ENCODE assay signal across 8 cellular contexts in genomic region chr18:8704361-8705279, GRCh38. TPM values are rescaled to one million over a fixed set of nuclear protein-coding genes. Genes with fewer than 3 reads are reported as not detected.
DNase-seq lines count a peak whose midpoint lies in the region; ATAC-seq and TF ChIP-seq lines count a peak whose summit lies in the region.

No MANE protein-coding gene starts in this region.

- H3K4me1 Mint-ChIP-seq in activated T-helper 1 cell treated with anti-CD3 and anti-CD28 coated beads, Interleukin-12 subunit alpha, Interleukin-12 subunit beta, Interleukin-2, Interleukin-4 antibody, amounts not matched to agents 30 ng/mL and 10 ng/mL and 1 ng/mL, durations not matched to agents 14 hours and 24 hours and 36 hours (ENCODE audit: low read depth): peaks cover 14% of the 10 kb centered on the region
- peaks cover 13 to 29% (median 17%) of the 10 kb centered on the region in 7 donors for H3K4me1 Mint-ChIP-seq in naive thymus-derived CD4-positive, alpha-beta T cell
- H3K4me1 Mint-ChIP-seq in stimulated activated effector memory CD8-positive, alpha-beta T cell treated with anti-CD3 and anti-CD28 coated beads, Interleukin-12 subunit alpha, Interleukin-12 subunit beta, amount 100 ng/mL, for 72 hours: peaks cover 18% of the 10 kb centered on the region

- peak; percentile 8 to 14 for TF ChIP-seq POLR2A in Peyer's patch (IDR thresholded peaks at IDR 0.05)

- H3K27me3 Mint-ChIP-seq in activated T-helper 1 cell treated with anti-CD3 and anti-CD28 coated beads, Interleukin-12 subunit alpha, Interleukin-12 subunit beta, Interleukin-2, Interleukin-4 antibody, amounts not matched to agents 30 ng/mL and 10 ng/mL and 1 ng/mL, durations not matched to agents 14 hours and 24 hours and 36 hours (ENCODE audit: insufficient read depth): peaks cover 69% of the 10 kb centered on the region
- peaks cover 60 to 78% (median 68%) of the 10 kb centered on the region in 5 donors for H3K27me3 Mint-ChIP-seq in naive thymus-derived CD4-positive, alpha-beta T cell

- intact Hi-C loops in activated T-helper 1 cell treated with anti-CD3 and anti-CD28 coated beads, Interleukin-12 subunit alpha, Interleukin-12 subunit beta, Interleukin-2, Interleukin-4 antibody, amounts not matched to agents 30 ng/mL and 10 ng/mL and 1 ng/mL, durations not matched to agents 14 hours and 24 hours and 36 hours (cut with micrococcal nuclease): loop anchor here (1.0 to 10.0 kb wide), 6 partner anchors 8 to 1210 kb away; partner anchors contain the start of genes PPP4R1, RAB12, RALBP1 and TWSG1
- intact Hi-C loops in naive thymus-derived CD4-positive, alpha-beta T cell (cut with micrococcal nuclease): loop anchor here (1.0 to 10.0 kb wide), 13 partner anchors 8 to 1210 kb away; partner anchors contain the start of genes ANKRD12 (in 2 of the 2), PPP4R1 (in 2 of the 2), RALBP1 (in 2 of the 2) and NDUFV2 (in 1 of the 2)

- peak overlapping the region; percentile 52 to 75 (median 73) for H3K4me3 ChIP-seq in Peyer's patch
- peak overlapping the region; percentile 75 for H3K4me3 ChIP-seq in naive thymus-derived CD4-positive, alpha-beta T cell (ENCODE audit: low read length)

- CTCF ChIA-PET in naive thymus-derived CD4-positive, alpha-beta T cell (lab: Charles Lee): no interaction called here

- H3K4me1 ChIP-seq in Peyer's patch: peaks cover 0 to 27% (median 6%) of the 10 kb centered on the region in 4 donors
- peaks cover 6 to 21% of the 10 kb centered on the region in 2 donors for H3K4me1 ChIP-seq in naive thymus-derived CD4-positive, alpha-beta T cell (ENCODE audit: control insufficient read depth in 2 of 2, insufficient read depth in 2 of 2, low read length in 2 of 2)

- no peaks in the 10 kb centered on the region for H3K9me3 ChIP-seq in Peyer's patch
- H3K9me3 ChIP-seq in naive thymus-derived CD4-positive, alpha-beta T cell (ENCODE audit: control insufficient read depth in 2 of 3, low read length in 3 of 3): no peaks in the 10 kb centered on the region

- peak; percentile 84 for ATAC-seq in GM21786 (IDR thresholded peaks at IDR 0.05; ENCODE audit: unreplicated experiment)
- ATAC-seq in naive thymus-derived CD4-positive, alpha-beta T cell: peak; percentile 96
- peak; percentile 92 for ATAC-seq in stimulated activated effector memory CD8-positive, alpha-beta T cell treated with anti-CD3 and anti-CD28 coated beads, Interleukin-12 subunit alpha, Interleukin-12 subunit beta, amount 100 ng/mL, for 72 hours

- no peak for TF ChIP-seq CTCF in Peyer's patch (IDR thresholded peaks at IDR 0.05)

- H3K27ac ChIP-seq in Peyer's patch: peak overlapping the region; percentile 68 to 88 (median 77)
- H3K27ac ChIP-seq in naive thymus-derived CD4-positive, alpha-beta T cell (ENCODE audit: low read depth, low read length): peak overlapping the region; percentile 25

- peak overlapping the region; percentile 89 for H3K4me3 Mint-ChIP-seq in activated T-helper 1 cell treated with anti-CD3 and anti-CD28 coated beads, Interleukin-12 subunit alpha, Interleukin-12 subunit beta, Interleukin-2, Interleukin-4 antibody, amounts not matched to agents 30 ng/mL and 10 ng/mL and 1 ng/mL, durations not matched to agents 14 hours and 24 hours and 36 hours
- H3K4me3 Mint-ChIP-seq in naive thymus-derived CD4-positive, alpha-beta T cell: peak overlapping the region; percentile 83 to 96 (median 90)
- H3K4me3 Mint-ChIP-seq in stimulated activated effector memory CD8-positive, alpha-beta T cell treated with anti-CD3 and anti-CD28 coated beads, Interleukin-12 subunit alpha, Interleukin-12 subunit beta, amount 100 ng/mL, for 72 hours: peak overlapping the region; percentile 87

- DNase-seq in DMS153 (lab: John Stamatoyannopoulos, UW) (peak; percentile 74), KBM-7 (peak; percentile 84), Peyer's patch (peak; percentile 87 to 95 (median 91)), fibroblast of gingiva (ENCODE audit: low read depth) (peak; percentile 96)
- DNase-seq in activated T-helper 1 cell treated with anti-CD3 and anti-CD28 coated beads, Interleukin-12 subunit alpha, Interleukin-12 subunit beta, Interleukin-2, Interleukin-4 antibody, amounts not matched to agents 30 ng/mL and 10 ng/mL and 1 ng/mL, durations not matched to agents 14 hours and 24 hours and 36 hours (ENCODE audit: low spot score): peak; percentile 80
- peak; percentile 65 to 92 (median 75) for DNase-seq in naive thymus-derived CD4-positive, alpha-beta T cell
- DNase-seq in stimulated activated effector memory CD8-positive, alpha-beta T cell treated with anti-CD3 and anti-CD28 coated beads, Interleukin-12 subunit alpha, Interleukin-12 subunit beta, amount 100 ng/mL, for 72 hours (ENCODE audit: low spot score in 2 of 2): peak; percentile 76 to 90

- no peaks in the 10 kb centered on the region for H3K9me3 Mint-ChIP-seq in activated T-helper 1 cell treated with anti-CD3 and anti-CD28 coated beads, Interleukin-12 subunit alpha, Interleukin-12 subunit beta, Interleukin-2, Interleukin-4 antibody, amounts not matched to agents 30 ng/mL and 10 ng/mL and 1 ng/mL, durations not matched to agents 14 hours and 24 hours and 36 hours
- peaks cover 0 to 2% (median 0%) of the 10 kb centered on the region in 11 donors for H3K9me3 Mint-ChIP-seq in naive thymus-derived CD4-positive, alpha-beta T cell
- no peaks in the 10 kb centered on the region for H3K9me3 Mint-ChIP-seq in stimulated activated effector memory CD8-positive, alpha-beta T cell treated with anti-CD3 and anti-CD28 coated beads, Interleukin-12 subunit alpha, Interleukin-12 subunit beta, amount 100 ng/mL, for 72 hours

- POLR2A ChIA-PET in naive thymus-derived CD4-positive, alpha-beta T cell (lab: Charles Lee): interaction anchor here (0.6 to 1.3 kb wide), 4 partner anchors 40 to 413 kb away, joined by 3 to 4 read pairs (median 3); partner anchors contain the start of gene RAB12

- in situ Hi-C loops in KBM-7 (cut with MboI; ENCODE audit: low pct_unique_long_range_greater_than_20kb, low sequenced_read_pairs): no loop called here

- H3K36me3 ChIP-seq in Peyer's patch: no peaks in the 10 kb centered on the region
- H3K36me3 ChIP-seq in naive thymus-derived CD4-positive, alpha-beta T cell (ENCODE audit: control insufficient read depth in 2 of 3, insufficient read depth in 3 of 3, low read length in 3 of 3): no peaks in the 10 kb centered on the region

- peaks cover 4% of the 10 kb centered on the region for H3K36me3 Mint-ChIP-seq in activated T-helper 1 cell treated with anti-CD3 and anti-CD28 coated beads, Interleukin-12 subunit alpha, Interleukin-12 subunit beta, Interleukin-2, Interleukin-4 antibody, amounts not matched to agents 30 ng/mL and 10 ng/mL and 1 ng/mL, durations not matched to agents 14 hours and 24 hours and 36 hours (ENCODE audit: low read depth)
- no peaks in the 10 kb centered on the region for H3K36me3 Mint-ChIP-seq in naive thymus-derived CD4-positive, alpha-beta T cell
- H3K36me3 Mint-ChIP-seq in stimulated activated effector memory CD8-positive, alpha-beta T cell treated with anti-CD3 and anti-CD28 coated beads, Interleukin-12 subunit alpha, Interleukin-12 subunit beta, amount 100 ng/mL, for 72 hours: peaks cover 11% of the 10 kb centered on the region

- H3K27ac Mint-ChIP-seq in activated T-helper 1 cell treated with anti-CD3 and anti-CD28 coated beads, Interleukin-12 subunit alpha, Interleukin-12 subunit beta, Interleukin-2, Interleukin-4 antibody, amounts not matched to agents 30 ng/mL and 10 ng/mL and 1 ng/mL, durations not matched to agents 14 hours and 24 hours and 36 hours: peak overlapping the region; percentile 23
- peak overlapping the region in 4 of 9 donors; percentile 4 to 67 (median 48) for H3K27ac Mint-ChIP-seq in naive thymus-derived CD4-positive, alpha-beta T cell
- peak overlapping the region; percentile 54 for H3K27ac Mint-ChIP-seq in stimulated activated effector memory CD8-positive, alpha-beta T cell treated with anti-CD3 and anti-CD28 coated beads, Interleukin-12 subunit alpha, Interleukin-12 subunit beta, amount 100 ng/mL, for 72 hours

- H3K27me3 ChIP-seq in Peyer's patch: peaks cover 0 to 6% of the 10 kb centered on the region in 2 donors
- H3K27me3 ChIP-seq in naive thymus-derived CD4-positive, alpha-beta T cell (ENCODE audit: control insufficient read depth in 2 of 2, insufficient read depth in 2 of 2, low read length in 2 of 2): peaks cover 5 to 19% of the 10 kb centered on the region in 2 donors

RNA-seq across cellular contexts. Expression of gene MTCL1, which starts 0.7 kb away (rescaled TPM):
- total RNA-seq in Peyer's patch: 10 to 100 TPM in 1 of 4 donors, 1 to 10 TPM in 3; 4.2 to 27.2 (median 6.3) TPM
- total RNA-seq in activated T-helper 1 cell treated with anti-CD3 and anti-CD28 coated beads, Interleukin-12 subunit alpha, Interleukin-12 subunit beta, Interleukin-2, Interleukin-4 antibody, amounts not matched to agents 30 ng/mL and 10 ng/mL and 1 ng/mL, durations not matched to agents 14 hours and 24 hours and 36 hours: 0.20 and 0.80 TPM in 2 replicates
- total RNA-seq in naive thymus-derived CD4-positive, alpha-beta T cell: under 1 TPM in 3 of 5 experiments, not detected in 2; 0.17 to 0.81 (median 0.61) TPM
- not detected for polyA plus RNA-seq in naive thymus-derived CD4-positive, alpha-beta T cell

Comparison
In these comparisons a context has a peak if more than half of its experiments do, and no peak if none do; other contexts are left out.
1. Peak in every context shown above with its lines: DNase-seq, ATAC-seq, H3K4me3 ChIP-seq and H3K27ac ChIP-seq.